1 cellular context compared by ENCODE assay signal in the genomic region with DNA sequence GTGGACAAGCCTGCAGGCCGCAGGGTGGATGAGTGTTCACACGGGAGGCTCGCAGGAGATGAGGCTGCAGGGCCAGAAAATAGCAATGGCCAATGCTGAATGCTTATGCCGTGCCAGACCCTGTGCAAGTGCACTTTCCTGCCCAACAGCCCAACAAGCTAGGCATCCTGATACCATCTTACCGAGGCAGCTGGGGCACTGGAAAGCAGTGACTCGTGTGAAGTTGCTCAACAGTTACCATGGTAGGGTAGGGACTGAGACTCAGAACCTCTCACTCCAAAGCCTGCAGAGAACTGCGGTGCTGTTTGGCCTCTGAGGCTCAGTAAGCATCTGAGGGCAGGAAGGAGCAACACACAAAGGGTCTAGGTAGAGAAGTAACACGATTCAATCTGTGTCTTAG.
TF ChIP-seq lines count a peak whose summit lies in the region.

No MANE protein-coding gene starts in this region.

TF ChIP-seq in WTC11, 78 proteins besides CTCF, POLR2A, EP300 and RAD21 (continued from another document):
- TF ChIP-seq, protein P1, sequence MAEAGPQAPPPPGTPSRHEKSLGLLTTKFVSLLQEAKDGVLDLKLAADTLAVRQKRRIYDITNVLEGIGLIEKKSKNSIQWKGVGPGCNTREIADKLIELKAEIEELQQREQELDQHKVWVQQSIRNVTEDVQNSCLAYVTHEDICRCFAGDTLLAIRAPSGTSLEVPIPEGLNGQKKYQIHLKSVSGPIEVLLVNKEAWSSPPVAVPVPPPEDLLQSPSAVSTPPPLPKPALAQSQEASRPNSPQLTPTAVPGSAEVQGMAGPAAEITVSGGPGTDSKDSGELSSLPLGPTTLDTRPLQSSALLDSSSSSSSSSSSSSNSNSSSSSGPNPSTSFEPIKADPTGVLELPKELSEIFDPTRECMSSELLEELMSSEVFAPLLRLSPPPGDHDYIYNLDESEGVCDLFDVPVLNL (CRISPR knock-in tag; IDR thresholded peaks at IDR 0.05; ENCODE audit: borderline replicate concordance, low read depth): no peak
